ENCODE assay signal across 1 cellular context in genomic region chr13:91347212-91347995, GRCh38.
TF ChIP-seq lines count a peak whose summit lies in the region.

MIR17HG (plus strand) TSS chr13:91347687.

TF ChIP-seq in HCT116, 20 proteins besides CTCF, POLR2A, EP300 and RAD21 (continued from another document):
- no peak for TF ChIP-seq ZBTB33 (IDR thresholded peaks at IDR 0.05; ENCODE audit: extremely low read depth, insufficient replicate concordance, low read length)
